In genomic region chr10:125340871-125341270, GRCh38 we compare ENCODE assay signal across 22 cellular contexts.
"Had no signal": no experiment of that assay in that cellular context is flagged by ENCODE, and none has a peak within 500 bp of the region (broad histone marks: within the 10 kb centered on the region; RNA-seq: fewer than 3 reads in every experiment).

No MANE protein-coding gene starts in this region.

- H3K27ac Mint-ChIP-seq: activated naive CD4-positive, alpha-beta T cell treated with anti-CD3 and anti-CD28 coated beads for 36 hours; activated naive CD8-positive, alpha-beta T cell treated with anti-CD3 and anti-CD28 coated beads, Interleukin-2, amount 50 U/mL, for 24 hours; activated T-helper 17 cell treated with anti-CD3 and anti-CD28 coated beads, Interleukin-2, amount 50 U/mL, for 72 hours; nephron had no signal

- H3K4me1 ChIP-seq: suprapubic skin had no signal

- H3K36me3 ChIP-seq: suprapubic skin had no signal

- H3K4me1 Mint-ChIP-seq: activated naive CD8-positive, alpha-beta T cell treated with anti-CD3 and anti-CD28 coated beads, Interleukin-2, amount 50 U/mL, for 24 hours; activated T-helper 17 cell treated with anti-CD3 and anti-CD28 coated beads, Interleukin-2, amount 50 U/mL, for 72 hours; nephron had no signal

- H3K27ac ChIP-seq: epithelial cell of prostate, suprapubic skin had no signal

- DNase-seq: activated CD4-positive, alpha-beta T cell treated with anti-CD3 and anti-CD28 coated beads, Interleukin-2, amount 50 U/mL, for 4 hours; activated CD4-positive, CD25-positive, alpha-beta regulatory T cell treated with anti-CD3 and anti-CD28 coated beads, Interleukin-2, amount 50 U/mL, for 72 hours; activated naive CD4-positive, alpha-beta T cell treated with anti-CD3 and anti-CD28 coated beads for 36 hours; activated naive CD8-positive, alpha-beta T cell treated with anti-CD3 and anti-CD28 coated beads, Interleukin-2, amount 50 U/mL, for 24 hours; activated T-cell treated with anti-CD3 and anti-CD28 coated beads for 4 hours; central memory CD4-positive, alpha-beta T cell; cortex of kidney; effector memory CD4-positive, alpha-beta T cell; kidney glomerular epithelial cell; occipital lobe; right cardiac atrium; stimulated activated CD4-positive, alpha-beta T cell treated with anti-CD3 and anti-CD28 coated beads, Interleukin-4, amount 100 ng/mL, for 4 hours; stimulated activated CD8-positive, alpha-beta memory T cell treated with anti-CD3 and anti-CD28 coated beads, Interleukin-4, amount 100 ng/mL, for 48 hours; stimulated activated naive CD8-positive, alpha-beta T cell treated with anti-CD3 and anti-CD28 coated beads, Interleukin-15, Interleukin-2, amounts not matched to agents 100 U/mL and 50 U/mL, for 24 hours; T-helper 1 cell; T1000; trophoblast cell had no signal

- H3K4me3 Mint-ChIP-seq: activated naive CD4-positive, alpha-beta T cell treated with anti-CD3 and anti-CD28 coated beads for 36 hours; activated naive CD8-positive, alpha-beta T cell treated with anti-CD3 and anti-CD28 coated beads, Interleukin-2, amount 50 U/mL, for 24 hours; activated T-helper 17 cell treated with anti-CD3 and anti-CD28 coated beads, Interleukin-2, amount 50 U/mL, for 72 hours; nephron had no signal

- H3K4me3 ChIP-seq: smooth muscle cell, suprapubic skin had no signal

- H3K9me3 ChIP-seq: suprapubic skin had no signal
